In genomic region chr2:2912731-2913130, GRCh38 we compare ENCODE assay signal across 27 cellular contexts.
"Had no signal": no experiment of that assay in that cellular context is flagged by ENCODE, and none has a peak within 500 bp of the region (broad histone marks: within the 10 kb centered on the region; RNA-seq: fewer than 3 reads in every experiment).

No MANE protein-coding gene starts in this region.

- H3K4me1 ChIP-seq: left lung, lower lobe of right lung, right atrium auricular region, stomach, testis, thyroid gland, transverse colon, upper lobe of left lung had no signal

- H3K9me3 Mint-ChIP-seq: natural killer cell treated with Interleukin-12 subunit alpha and Interleukin-12 subunit beta and Interleukin-15 and Interleukin-18, amount 100 ng/mL, for 72 hours had no signal

- H3K27me3 Mint-ChIP-seq: progenitor cell of endocrine pancreas had no signal

- H3K36me3 Mint-ChIP-seq: mesothelial cell of epicardium; naive thymus-derived CD4-positive, alpha-beta T cell; natural killer cell treated with Interleukin-12 subunit alpha and Interleukin-12 subunit beta and Interleukin-15 and Interleukin-18, amount 100 ng/mL, for 72 hours; stimulated activated naive B cell treated with anti-CD40 and anti-IgM and Interleukin-4, amounts not matched to agents 10 μg/mL and 1 μg/mL and 100 μg/mL, for 72 hours had no signal

- H3K27ac ChIP-seq: left lung, lower lobe of right lung, ovary, right atrium auricular region, skin epidermis, stomach, testis, thyroid gland, transverse colon, upper lobe of left lung had no signal

- FAIRE-seq: kidney had no signal

- H3K27ac Mint-ChIP-seq: mesothelial cell of epicardium; natural killer cell treated with Interleukin-12 subunit alpha and Interleukin-12 subunit beta and Interleukin-15 and Interleukin-18, amount 100 ng/mL, for 72 hours; progenitor cell of endocrine pancreas; stimulated activated naive B cell treated with anti-CD40 and anti-IgM and Interleukin-4, amounts not matched to agents 10 μg/mL and 1 μg/mL and 100 μg/mL, for 72 hours had no signal

- H3K9me3 ChIP-seq: lower lobe of right lung, ovary, testis, thyroid gland had no signal

- H3K4me1 Mint-ChIP-seq: mesothelial cell of epicardium; stimulated activated naive B cell treated with anti-CD40 and anti-IgM and Interleukin-4, amounts not matched to agents 10 μg/mL and 1 μg/mL and 100 μg/mL, for 72 hours had no signal

- DNase-seq: hippocampal formation; kidney; left colon; left lung; lower lobe of right lung; mammary epithelial cell; mesenchymal stem cell; mucosa of descending colon; naive thymus-derived CD4-positive, alpha-beta T cell; ovary; stimulated activated CD4-positive, alpha-beta T cell treated with anti-CD3 and anti-CD28 coated beads, Interleukin-12 subunit alpha, Interleukin-12 subunit beta, amount 100 ng/mL, for 4 hours; stimulated activated CD4-positive, alpha-beta T cell treated with anti-CD3 and anti-CD28 coated beads, Interleukin-15, amount 100 ng/mL, for 24 hours; stimulated activated CD4-positive, alpha-beta T cell treated with anti-CD3 and anti-CD28 coated beads, Interleukin-2, amount 100 ng/mL, for 24 hours; stimulated activated CD4-positive, alpha-beta T cell treated with anti-CD3 and anti-CD28 coated beads, Interleukin-4, amount 100 ng/mL, for 1 hour; stimulated activated naive B cell treated with anti-CD40 and anti-IgM and Interleukin-4, amounts not matched to agents 10 μg/mL and 1 μg/mL and 100 μg/mL, for 72 hours; stimulated activated naive CD8-positive, alpha-beta T cell treated with anti-CD3 and anti-CD28 coated beads, Interleukin-15, Interleukin-2, amounts not matched to agents 100 U/mL and 50 U/mL, for 24 hours; stomach; testis; thyroid gland; transverse colon; upper lobe of left lung had no signal

- H3K27me3 ChIP-seq: left lung, ovary, right atrium auricular region, stomach, testis, thyroid gland, transverse colon, upper lobe of left lung had no signal

- H3K4me3 Mint-ChIP-seq: mesothelial cell of epicardium; naive thymus-derived CD4-positive, alpha-beta T cell; natural killer cell treated with Interleukin-12 subunit alpha and Interleukin-12 subunit beta and Interleukin-15 and Interleukin-18, amount 100 ng/mL, for 72 hours; stimulated activated naive B cell treated with anti-CD40 and anti-IgM and Interleukin-4, amounts not matched to agents 10 μg/mL and 1 μg/mL and 100 μg/mL, for 72 hours had no signal

- ATAC-seq: left colon; left lung; lower lobe of right lung; mucosa of descending colon; naive thymus-derived CD4-positive, alpha-beta T cell; natural killer cell treated with Interleukin-12 subunit alpha and Interleukin-12 subunit beta and Interleukin-15 and Interleukin-18, amount 100 ng/mL, for 72 hours; sciatic nerve; stimulated activated naive B cell treated with anti-CD40 and anti-IgM and Interleukin-4, amounts not matched to agents 10 μg/mL and 1 μg/mL and 100 μg/mL, for 72 hours; stimulated activated naive CD8-positive, alpha-beta T cell treated with anti-CD3 and anti-CD28 coated beads, Interleukin-15, Interleukin-2, amounts not matched to agents 100 U/mL and 50 U/mL, for 24 hours had no signal

- H3K4me3 ChIP-seq: left lung, lower lobe of right lung, mucosa of descending colon, ovary, right atrium auricular region, skin epidermis, stomach, testis, thyroid gland, transverse colon, upper lobe of left lung had no signal

- H3K36me3 ChIP-seq: left lung, lower lobe of right lung, ovary, right atrium auricular region, stomach, thyroid gland, transverse colon, upper lobe of left lung had no signal
